ENCODE assay signal across 1 cellular context in the genomic region with DNA sequence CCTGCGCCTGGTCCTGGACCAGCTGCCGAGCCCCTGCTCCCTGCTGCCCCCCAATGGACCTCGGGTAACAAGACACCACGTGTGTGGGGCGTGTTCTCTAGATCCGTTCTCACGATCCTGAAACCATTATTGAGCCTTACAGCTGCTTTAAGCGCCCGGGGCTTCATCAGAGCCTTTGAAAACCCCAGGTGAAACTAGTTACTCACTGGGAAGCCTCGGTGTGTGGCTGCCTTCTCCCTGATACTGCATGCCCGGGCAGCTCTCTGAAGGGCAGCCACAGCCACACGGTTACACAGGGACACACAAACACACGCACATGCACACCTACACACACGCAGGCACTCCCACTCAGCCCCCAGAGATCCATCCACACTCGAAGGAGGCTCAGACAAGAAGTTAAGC.
TF ChIP-seq lines count a peak whose summit lies in the region.

No MANE protein-coding gene starts in this region.

TF ChIP-seq in HepG2, 621 proteins besides CTCF, POLR2A, EP300 and RAD21 (continued from another document):
- TF ChIP-seq, protein P1, sequence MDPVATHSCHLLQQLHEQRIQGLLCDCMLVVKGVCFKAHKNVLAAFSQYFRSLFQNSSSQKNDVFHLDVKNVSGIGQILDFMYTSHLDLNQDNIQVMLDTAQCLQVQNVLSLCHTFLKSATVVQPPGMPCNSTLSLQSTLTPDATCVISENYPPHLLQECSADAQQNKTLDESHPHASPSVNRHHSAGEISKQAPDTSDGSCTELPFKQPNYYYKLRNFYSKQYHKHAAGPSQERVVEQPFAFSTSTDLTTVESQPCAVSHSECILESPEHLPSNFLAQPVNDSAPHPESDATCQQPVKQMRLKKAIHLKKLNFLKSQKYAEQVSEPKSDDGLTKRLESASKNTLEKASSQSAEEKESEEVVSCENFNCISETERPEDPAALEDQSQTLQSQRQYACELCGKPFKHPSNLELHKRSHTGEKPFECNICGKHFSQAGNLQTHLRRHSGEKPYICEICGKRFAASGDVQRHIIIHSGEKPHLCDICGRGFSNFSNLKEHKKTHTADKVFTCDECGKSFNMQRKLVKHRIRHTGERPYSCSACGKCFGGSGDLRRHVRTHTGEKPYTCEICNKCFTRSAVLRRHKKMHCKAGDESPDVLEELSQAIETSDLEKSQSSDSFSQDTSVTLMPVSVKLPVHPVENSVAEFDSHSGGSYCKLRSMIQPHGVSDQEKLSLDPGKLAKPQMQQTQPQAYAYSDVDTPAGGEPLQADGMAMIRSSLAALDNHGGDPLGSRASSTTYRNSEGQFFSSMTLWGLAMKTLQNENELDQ (CRISPR knock-in tag; IDR thresholded peaks at IDR 0.05; ENCODE audit: borderline replicate concordance) = no peak
- TF ChIP-seq, protein P2, sequence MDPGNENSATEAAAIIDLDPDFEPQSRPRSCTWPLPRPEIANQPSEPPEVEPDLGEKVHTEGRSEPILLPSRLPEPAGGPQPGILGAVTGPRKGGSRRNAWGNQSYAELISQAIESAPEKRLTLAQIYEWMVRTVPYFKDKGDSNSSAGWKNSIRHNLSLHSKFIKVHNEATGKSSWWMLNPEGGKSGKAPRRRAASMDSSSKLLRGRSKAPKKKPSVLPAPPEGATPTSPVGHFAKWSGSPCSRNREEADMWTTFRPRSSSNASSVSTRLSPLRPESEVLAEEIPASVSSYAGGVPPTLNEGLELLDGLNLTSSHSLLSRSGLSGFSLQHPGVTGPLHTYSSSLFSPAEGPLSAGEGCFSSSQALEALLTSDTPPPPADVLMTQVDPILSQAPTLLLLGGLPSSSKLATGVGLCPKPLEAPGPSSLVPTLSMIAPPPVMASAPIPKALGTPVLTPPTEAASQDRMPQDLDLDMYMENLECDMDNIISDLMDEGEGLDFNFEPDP (CRISPR knock-in tag; conservative IDR thresholded peaks at IDR 0.05) = no peak
- TF ChIP-seq, protein P3, sequence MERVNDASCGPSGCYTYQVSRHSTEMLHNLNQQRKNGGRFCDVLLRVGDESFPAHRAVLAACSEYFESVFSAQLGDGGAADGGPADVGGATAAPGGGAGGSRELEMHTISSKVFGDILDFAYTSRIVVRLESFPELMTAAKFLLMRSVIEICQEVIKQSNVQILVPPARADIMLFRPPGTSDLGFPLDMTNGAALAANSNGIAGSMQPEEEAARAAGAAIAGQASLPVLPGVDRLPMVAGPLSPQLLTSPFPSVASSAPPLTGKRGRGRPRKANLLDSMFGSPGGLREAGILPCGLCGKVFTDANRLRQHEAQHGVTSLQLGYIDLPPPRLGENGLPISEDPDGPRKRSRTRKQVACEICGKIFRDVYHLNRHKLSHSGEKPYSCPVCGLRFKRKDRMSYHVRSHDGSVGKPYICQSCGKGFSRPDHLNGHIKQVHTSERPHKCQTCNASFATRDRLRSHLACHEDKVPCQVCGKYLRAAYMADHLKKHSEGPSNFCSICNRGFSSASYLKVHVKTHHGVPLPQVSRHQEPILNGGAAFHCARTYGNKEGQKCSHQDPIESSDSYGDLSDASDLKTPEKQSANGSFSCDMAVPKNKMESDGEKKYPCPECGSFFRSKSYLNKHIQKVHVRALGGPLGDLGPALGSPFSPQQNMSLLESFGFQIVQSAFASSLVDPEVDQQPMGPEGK (CRISPR knock-in tag; IDR thresholded peaks at IDR 0.05) = 0 out of 2 replicates have a peak, but pooled peaks have one; percentile 35
- TF ChIP-seq HIVEP1 (CRISPR knock-in tag; IDR thresholded peaks at IDR 0.05) (no peak), HDAC1 (CRISPR knock-in tag; IDR thresholded peaks at IDR 0.05) (no peak)
- TF ChIP-seq, protein P4, sequence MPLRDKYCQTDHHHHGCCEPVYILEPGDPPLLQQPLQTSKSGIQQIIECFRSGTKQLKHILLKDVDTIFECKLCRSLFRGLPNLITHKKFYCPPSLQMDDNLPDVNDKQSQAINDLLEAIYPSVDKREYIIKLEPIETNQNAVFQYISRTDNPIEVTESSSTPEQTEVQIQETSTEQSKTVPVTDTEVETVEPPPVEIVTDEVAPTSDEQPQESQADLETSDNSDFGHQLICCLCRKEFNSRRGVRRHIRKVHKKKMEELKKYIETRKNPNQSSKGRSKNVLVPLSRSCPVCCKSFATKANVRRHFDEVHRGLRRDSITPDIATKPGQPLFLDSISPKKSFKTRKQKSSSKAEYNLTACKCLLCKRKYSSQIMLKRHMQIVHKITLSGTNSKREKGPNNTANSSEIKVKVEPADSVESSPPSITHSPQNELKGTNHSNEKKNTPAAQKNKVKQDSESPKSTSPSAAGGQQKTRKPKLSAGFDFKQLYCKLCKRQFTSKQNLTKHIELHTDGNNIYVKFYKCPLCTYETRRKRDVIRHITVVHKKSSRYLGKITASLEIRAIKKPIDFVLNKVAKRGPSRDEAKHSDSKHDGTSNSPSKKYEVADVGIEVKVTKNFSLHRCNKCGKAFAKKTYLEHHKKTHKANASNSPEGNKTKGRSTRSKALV (CRISPR knock-in tag; IDR thresholded peaks at IDR 0.05) = peak; percentile 69
